Comparison of ENCODE assay signal across 8 cellular contexts in the genomic region with DNA sequence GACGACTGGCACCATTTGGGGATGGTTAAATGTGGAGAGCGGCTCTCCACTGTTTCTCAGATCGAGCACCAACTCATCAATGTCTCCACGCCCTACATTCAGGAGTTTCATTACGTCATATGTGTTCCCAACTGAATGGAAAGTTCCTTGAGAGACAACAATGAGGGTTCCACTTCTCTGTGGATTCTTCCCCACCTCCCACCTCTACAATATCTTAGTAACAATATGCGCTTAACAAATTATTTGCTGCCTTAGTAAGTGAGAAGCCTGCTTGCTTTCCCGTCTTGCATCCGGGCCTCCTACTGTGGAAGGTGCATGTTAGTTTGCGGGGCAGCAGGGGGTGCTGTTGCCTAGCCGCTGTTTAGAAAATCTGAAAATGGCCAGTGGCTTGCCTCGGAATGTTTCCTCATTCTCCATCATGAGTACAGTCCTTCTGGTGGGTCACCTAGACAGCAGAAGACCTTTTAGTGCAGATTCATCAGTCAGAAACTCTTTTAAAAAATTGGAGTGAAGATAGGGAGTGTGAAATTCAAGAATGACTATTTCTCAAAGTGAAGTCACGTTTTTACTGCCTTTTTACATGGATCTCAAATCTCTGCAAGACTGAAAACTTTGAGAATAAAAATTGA. TPM values are rescaled to one million over a fixed set of nuclear protein-coding genes. Genes with fewer than 3 reads are reported as not detected.
A peak's percentile ranks its signal among the peaks of the same experiment; 100 is the strongest.
DNase-seq lines count a peak whose midpoint lies in the region; ATAC-seq and FAIRE-seq lines count a peak whose summit lies in the region.

No MANE protein-coding gene starts in this region.

- H3K4me1 Mint-ChIP-seq in activated T-cell treated with anti-CD3 and anti-CD28 coated beads, Interleukin-2, amount 50 U/mL, for 4 hours (ENCODE audit: low read depth) = no peaks in the 10 kb centered on the region

- DNase-seq in AG20443 (ENCODE audit: low spot score) = peak; percentile 79
- peak; percentile 24 to 71 for DNase-seq in NCI-H526 (lab: John Stamatoyannopoulos, UW)
- DNase-seq in activated T-cell treated with anti-CD3 and anti-CD28 coated beads, Interleukin-2, amount 50 U/mL, for 4 hours = peak; percentile 4
- DNase-seq in frontal cortex (ENCODE audit: low spot score in 2 of 2) = peak; percentile 3 to 18
- DNase-seq in pons (ENCODE audit: low spot score) = peak; percentile 54

- no peak for FAIRE-seq in frontal cortex (lab: Jason Lieb, UNC)

- no peaks in the 10 kb centered on the region for H3K36me3 Mint-ChIP-seq in activated T-cell treated with anti-CD3 and anti-CD28 coated beads, Interleukin-2, amount 50 U/mL, for 4 hours (ENCODE audit: insufficient read depth)

- no peak overlapping the region for H3K4me3 Mint-ChIP-seq in activated T-cell treated with anti-CD3 and anti-CD28 coated beads, Interleukin-2, amount 50 U/mL, for 4 hours

- no peaks in the 10 kb centered on the region for H3K9me3 Mint-ChIP-seq in activated T-cell treated with anti-CD3 and anti-CD28 coated beads, Interleukin-2, amount 50 U/mL, for 4 hours

- ATAC-seq in GM18858 (IDR thresholded peaks at IDR 0.05; ENCODE audit: unreplicated experiment) = peak; percentile 58
- ATAC-seq in HG03139 (IDR thresholded peaks at IDR 0.05; ENCODE audit: unreplicated experiment) = peak; percentile 80
- peak in 1 of 2 donors; percentile 34 for ATAC-seq in activated T-cell treated with anti-CD3 and anti-CD28 coated beads, Interleukin-2, amount 50 U/mL, for 4 hours
- ATAC-seq in GM19328 (IDR thresholded peaks at IDR 0.05; ENCODE audit: unreplicated experiment) = no peak

- H3K27me3 Mint-ChIP-seq in activated T-cell treated with anti-CD3 and anti-CD28 coated beads, Interleukin-2, amount 50 U/mL, for 4 hours (ENCODE audit: low read depth) = peaks cover 8% of the 10 kb centered on the region

RNA-seq across cellular contexts. Expression of gene PHOX2B, which starts 55.7 kb away (rescaled TPM):
- total RNA-seq in activated T-cell treated with anti-CD3 and anti-CD28 coated beads, Interleukin-2, amount 50 U/mL, for 4 hours = not detected
- total RNA-seq in frontal cortex = not detected

Comparison
In these comparisons a context has a peak if more than half of its experiments do, and no peak if none do; other contexts are left out.
1. DNase-seq: peak in every context shown above with its lines; median percentile 79 in AG20443; 54 in pons; 48 in NCI-H526; 10 in frontal cortex; 4 in activated T-cell treated with anti-CD3 and anti-CD28 coated beads, Interleukin-2, amount 50 U/mL, for 4 hours.